In genomic region chr2:109129921-109130725, GRCh38 we compare ENCODE assay signal across 8 cellular contexts. TPM values are rescaled to one million over a fixed set of nuclear protein-coding genes. Genes with fewer than 3 reads are reported as not detected.
DNase-seq lines count a peak whose midpoint lies in the region; ATAC-seq, FAIRE-seq and TF ChIP-seq lines count a peak whose summit lies in the region.

No MANE protein-coding gene starts in this region.

- TF ChIP-seq CTCF in left lung (IDR thresholded peaks at IDR 0.05), result no peak

- H3K27me3 Mint-ChIP-seq in activated CD4-positive, alpha-beta T cell treated with anti-CD3 and anti-CD28 coated beads, Interleukin-2, amount 10 ng/mL, durations not matched to agents 24 days and 14 days, result peaks cover 63% of the 10 kb centered on the region

- no peaks in the 10 kb centered on the region for H3K36me3 Mint-ChIP-seq in activated CD4-positive, alpha-beta T cell treated with anti-CD3 and anti-CD28 coated beads, Interleukin-2, amount 10 ng/mL, durations not matched to agents 24 days and 14 days (ENCODE audit: low read depth)

- H3K4me3 ChIP-seq in left lung (peak overlapping the region; percentile 63 to 73), subcutaneous abdominal adipose tissue (ENCODE audit: low read depth in 1 of 5, low read length in 5 of 5) (peak overlapping the region; percentile 64 to 90 (median 79))

- H3K27ac ChIP-seq in left lung (peak overlapping the region in 1 of 2 donors; percentile 82), subcutaneous abdominal adipose tissue (ENCODE audit: low read depth, low read length) (peak overlapping the region; percentile 30)

- H3K9me3 Mint-ChIP-seq in activated CD4-positive, alpha-beta T cell treated with anti-CD3 and anti-CD28 coated beads, Interleukin-2, amount 10 ng/mL, durations not matched to agents 24 days and 14 days, result no peaks in the 10 kb centered on the region

- H3K4me1 Mint-ChIP-seq in activated CD4-positive, alpha-beta T cell treated with anti-CD3 and anti-CD28 coated beads, Interleukin-2, amount 10 ng/mL, durations not matched to agents 24 days and 14 days, result peaks cover 24% of the 10 kb centered on the region

- intact Hi-C loops in activated CD4-positive, alpha-beta T cell treated with anti-CD3 and anti-CD28 coated beads, Interleukin-2, amount 10 ng/mL, durations not matched to agents 24 days and 14 days (cut with micrococcal nuclease), result loop anchor here (2.0 to 10.0 kb wide), 4 partner anchors 15 to 205 kb away; no protein-coding TSS in a partner anchor
- intact Hi-C loops in left lung (cut with DNase I), result loop anchor here in 1 of 2 donors (5.0 kb wide), 2 partner anchors 367 to 382 kb away; no protein-coding TSS in a partner anchor

- no peak for DNase-seq in activated CD4-positive, alpha-beta T cell treated with anti-CD3 and anti-CD28 coated beads, Interleukin-2, amount 10 ng/mL, durations not matched to agents 24 days and 14 days
- DNase-seq in activated CD4-positive, alpha-beta T cell treated with anti-CD3 and anti-CD28 coated beads for 48 hours, result no peak
- DNase-seq in amniotic epithelial cell (ENCODE audit: low read depth) (peak; percentile 41), left lung (peak in 1 of 2 donors; percentile 75), NCI-H2171 (lab: John Stamatoyannopoulos, UW) (no peak), HPDE6-E6E7 (ENCODE audit: extremely low spot score) (no peak), GM12891 (ENCODE audit: insufficient read length, low spot score) (no peak)

- H3K4me1 ChIP-seq in left lung (peaks cover 0 to 47% of the 10 kb centered on the region in 2 donors), subcutaneous abdominal adipose tissue (ENCODE audit: control insufficient read depth in 5 of 5, insufficient read depth in 5 of 5, low read length in 5 of 5) (peaks cover 6 to 40% (median 30%) of the 10 kb centered on the region in 5 donors)

- no peak for TF ChIP-seq POLR2A in GM12891 (IDR thresholded peaks at IDR 0.05; ENCODE audit: low read depth, low read length)

- peak overlapping the region in 4 of 5 donors; percentile 8 to 70 (median 54) for H3K9ac ChIP-seq in subcutaneous abdominal adipose tissue (ENCODE audit: low read length in 5 of 5)

- ATAC-seq in left lung, result no peak

- H3K4me3 Mint-ChIP-seq in activated CD4-positive, alpha-beta T cell treated with anti-CD3 and anti-CD28 coated beads, Interleukin-2, amount 10 ng/mL, durations not matched to agents 24 days and 14 days, result peak overlapping the region; percentile 86

- peak overlapping the region; percentile 72 for H3K27ac Mint-ChIP-seq in activated CD4-positive, alpha-beta T cell treated with anti-CD3 and anti-CD28 coated beads, Interleukin-2, amount 10 ng/mL, durations not matched to agents 24 days and 14 days

- FAIRE-seq in GM12891 (lab: Jason Lieb, UNC), result no peak

- H3K36me3 ChIP-seq in left lung (no peaks in the 10 kb centered on the region), subcutaneous abdominal adipose tissue (ENCODE audit: control insufficient read depth in 5 of 5, insufficient read depth in 5 of 5, low read length in 5 of 5) (no peaks in the 10 kb centered on the region)

- peaks cover 3 to 66% of the 10 kb centered on the region in 2 donors for H3K27me3 ChIP-seq in left lung
- no peaks in the 10 kb centered on the region for H3K27me3 ChIP-seq in subcutaneous abdominal adipose tissue (ENCODE audit: control insufficient read depth in 5 of 5, insufficient read depth in 4 of 5, low read length in 5 of 5)

- H3K9me3 ChIP-seq in left lung, result no peaks in the 10 kb centered on the region
- H3K9me3 ChIP-seq in subcutaneous abdominal adipose tissue (ENCODE audit: control insufficient read depth in 5 of 5, low read length in 5 of 5), result no peaks in the 10 kb centered on the region

TF ChIP-seq in GM12891, 5 proteins besides CTCF, POLR2A, EP300 and RAD21:
- TF ChIP-seq PAX5 (IDR thresholded peaks at IDR 0.05; ENCODE audit: insufficient read depth, low read length, severe bottlenecking), result no peak
- no peak for TF ChIP-seq POLR2AphosphoS5 (IDR thresholded peaks at IDR 0.05; ENCODE audit: low read depth, low read length)

RNA-seq across cellular contexts. Expression of gene SH3RF3, which starts 1.1 kb away (rescaled TPM):
- total RNA-seq in activated CD4-positive, alpha-beta T cell treated with anti-CD3 and anti-CD28 coated beads, Interleukin-2, amount 10 ng/mL, durations not matched to agents 24 days and 14 days, result 0.47 TPM in 2 replicates
- total RNA-seq in left lung, result 10 to 100 TPM in 1 of 2 donors, 1 to 10 TPM in 1; 7.6 to 11.1 TPM
- 0.21 TPM for polyA plus RNA-seq in GM12891 (2012; ENCODE audit: low read depth, missing spikeins)
